9 cellular contexts compared by ENCODE assay signal in genomic region chr6:121504227-121504626, GRCh38.
DNase-seq lines count a peak whose midpoint lies in the region; FAIRE-seq and TF ChIP-seq lines count a peak whose summit lies in the region.
"Had no signal": no experiment of that assay in that cellular context is flagged by ENCODE, and none has a peak within 500 bp of the region (broad histone marks: within the 10 kb centered on the region; RNA-seq: fewer than 3 reads in every experiment).

No MANE protein-coding gene starts in this region.

- no peaks in the 10 kb centered on the region for H3K23me2 ChIP-seq in H9 (ENCODE audit: insufficient read length, low read depth, low read length, poor library complexity, severe bottlenecking)

- no peaks in the 10 kb centered on the region for H3K9me3 Mint-ChIP-seq in H9
- H3K9me3 Mint-ChIP-seq: activated naive CD4-positive, alpha-beta T cell treated with anti-CD3 and anti-CD28 coated beads, Interleukin-2, amount 50 U/mL, for 24 hours had no signal

- no peak overlapping the region for H3T11ph ChIP-seq in H9 (ENCODE audit: low read length)

- no peak overlapping the region for H3K18ac ChIP-seq in H9 (ENCODE audit: insufficient read length, low read depth, low read length)

- in situ Hi-C loops in astrocyte of the spinal cord (cut with HindIII; ENCODE audit: low sequenced_read_pairs), result no loop called here

- no peak overlapping the region for H3K27ac ChIP-seq in H9 (ENCODE audit: insufficient read length, low read depth, low read length)

- 0 out of 4 replicates have a peak, but pooled peaks cover 2% of the 10 kb centered on the region in 2 experiments for H3K4me1 Mint-ChIP-seq in H9

- H3K27me3 Mint-ChIP-seq in H9 (ENCODE audit: low read depth), result no peaks in the 10 kb centered on the region
- H3K27me3 Mint-ChIP-seq: activated naive CD4-positive, alpha-beta T cell treated with anti-CD3 and anti-CD28 coated beads, Interleukin-2, amount 50 U/mL, for 24 hours had no signal

- no peak overlapping the region for H3K4me2 ChIP-seq in H9 (ENCODE audit: insufficient read depth, insufficient read length, low read length)

- no CpG with 5 or more reads among the region's 1 CpG for WGBS in H9 (ENCODE audit: extremely low coverage, insufficient read length, low lambda C conversion rate)

- H4K91ac ChIP-seq in H9 (ENCODE audit: insufficient read length, low read depth, low read length), result no peak overlapping the region

- H3K9me3 ChIP-seq in H9 (ENCODE audit: control insufficient read depth, low read depth, low read length), result no peaks in the 10 kb centered on the region

- H3K23ac ChIP-seq in H9 (ENCODE audit: insufficient read length, low read depth, low read length), result no peak overlapping the region

- H3K27me3 ChIP-seq in H9 (ENCODE audit: insufficient read depth, low read length), result no peaks in the 10 kb centered on the region

- H4K8ac ChIP-seq in H9 (replicated peaks; ENCODE audit: insufficient read length, low read depth, low read length), result no peak overlapping the region

- H3K27ac Mint-ChIP-seq in H9, result no peak overlapping the region
- H3K27ac Mint-ChIP-seq: activated naive CD4-positive, alpha-beta T cell treated with anti-CD3 and anti-CD28 coated beads, Interleukin-2, amount 50 U/mL, for 24 hours had no signal

- no peak overlapping the region for H2BK5ac ChIP-seq in H9 (ENCODE audit: insufficient read length, low read length)

- no peaks in the 10 kb centered on the region for H3K4me1 ChIP-seq in H9 (ENCODE audit: insufficient read depth, low read length)

- H3K4ac ChIP-seq in H9 (ENCODE audit: low read depth, low read length), result no peak overlapping the region

- no peaks in the 10 kb centered on the region for H3K36me3 Mint-ChIP-seq in H9 (ENCODE audit: insufficient read depth in 1 of 3, low read depth in 3 of 3)
- H3K36me3 Mint-ChIP-seq: activated naive CD4-positive, alpha-beta T cell treated with anti-CD3 and anti-CD28 coated beads, Interleukin-2, amount 50 U/mL, for 24 hours had no signal

- FAIRE-seq in G401.6 (lab: Jason Lieb, UNC), result peak; percentile 49

- no peaks in the 10 kb centered on the region for H3K79me1 ChIP-seq in H9 (ENCODE audit: insufficient read depth, low read depth, low read length, poor library complexity, severe bottlenecking)

- no peak overlapping the region for H3K4me3 ChIP-seq in astrocyte of the spinal cord (ENCODE audit: low read depth, low read length)

- no peak overlapping the region for H2BK120ac ChIP-seq in H9 (ENCODE audit: low read depth, low read length, poor library complexity, severe bottlenecking)

- H2AFZ ChIP-seq in H9 (ENCODE audit: low read length), result no peak overlapping the region

- H2AK5ac ChIP-seq in H9 (ENCODE audit: insufficient read length, low read length), result no peak overlapping the region

- no peak overlapping the region for H3K56ac ChIP-seq in H9 (ENCODE audit: insufficient read length, low read depth, low read length)

- no peaks in the 10 kb centered on the region for H4K20me1 ChIP-seq in H9 (ENCODE audit: control insufficient read depth, insufficient read depth, insufficient read length)

- no peak overlapping the region for H3K4me3 Mint-ChIP-seq in H9
- H3K4me3 Mint-ChIP-seq: activated naive CD4-positive, alpha-beta T cell treated with anti-CD3 and anti-CD28 coated beads, Interleukin-2, amount 50 U/mL, for 24 hours had no signal

- TF ChIP-seq CTCF in astrocyte of the spinal cord (IDR thresholded peaks at IDR 0.05; ENCODE audit: low read depth, low read length), result no peak
- no peak for TF ChIP-seq CTCF in H9 (conservative IDR thresholded peaks at IDR 0.05)

- no peak overlapping the region for H2BK20ac ChIP-seq in H9 (ENCODE audit: low read depth, low read length, poor library complexity, severe bottlenecking)

- H3K9ac ChIP-seq in H9 (ENCODE audit: extremely low read depth, insufficient read length, low read length), result no peak overlapping the region

- no peak overlapping the region for H2BK12ac ChIP-seq in H9 (ENCODE audit: insufficient read length, low read depth, low read length)

- H3K79me2 ChIP-seq in H9 (ENCODE audit: insufficient read depth, low read length), result no peaks in the 10 kb centered on the region

- H2BK15ac ChIP-seq in H9 (ENCODE audit: low read depth, low read length), result no peak overlapping the region

- peak; percentile 65 for DNase-seq in HT1080 (ENCODE audit: low read depth)
- DNase-seq in astrocyte of the spinal cord (ENCODE audit: low read depth, low spot score), result peak; percentile 87
- DNase-seq in non-pigmented ciliary epithelial cell (ENCODE audit: low read depth), result peak; percentile 78
- DNase-seq in stimulated activated CD4-positive, alpha-beta T cell treated with anti-CD3 and anti-CD28 coated beads, Interleukin-4, amount 100 ng/mL, for 4 hours, result no peak
- no peak for DNase-seq in H9
- DNase-seq in NCI-H446 treated with DMSO at 0.1 percent for 48 hours (lab: John Stamatoyannopoulos, UW), result no peak
- no peak for DNase-seq in activated CD4-positive, alpha-beta T cell treated with anti-CD3 and anti-CD28 coated beads for 4 hours

- H3K14ac ChIP-seq in H9 (ENCODE audit: insufficient read depth, low read length), result no peak overlapping the region

- H4K5ac ChIP-seq in H9 (ENCODE audit: insufficient read length, low read depth, low read length), result no peak overlapping the region

Comparison
In these comparisons a context has a peak if more than half of its experiments do, and no peak if none do; other contexts are left out.
1. DNase-seq: peak in HT1080 (single experiment), astrocyte of the spinal cord (single experiment) and non-pigmented ciliary epithelial cell (single experiment); none in stimulated activated CD4-positive, alpha-beta T cell treated with anti-CD3 and anti-CD28 coated beads, Interleukin-4, amount 100 ng/mL, for 4 hours (0 of 2), H9 (single experiment), NCI-H446 treated with DMSO at 0.1 percent for 48 hours (single experiment) and activated CD4-positive, alpha-beta T cell treated with anti-CD3 and anti-CD28 coated beads for 4 hours (0 of 2).